Comparison of ENCODE assay signal across 12 cellular contexts in genomic region chr5:172010278-172010677, GRCh38. TPM values are rescaled to one million over a fixed set of nuclear protein-coding genes. Genes with fewer than 3 reads are reported as not detected.
DNase-seq lines count a peak whose midpoint lies in the region; ATAC-seq, FAIRE-seq and TF ChIP-seq lines count a peak whose summit lies in the region.
"Had no signal": no experiment of that assay in that cellular context is flagged by ENCODE, and none has a peak within 500 bp of the region (broad histone marks: within the 10 kb centered on the region; RNA-seq: fewer than 3 reads in every experiment).

No MANE protein-coding gene starts in this region.

- 0 out of 2 replicates have a peak, but pooled peaks cover 2% of the 10 kb centered on the region for H3K9me1 ChIP-seq in IMR-90 (ENCODE audit: insufficient read depth, low read length)
- no peaks in the 10 kb centered on the region for H3K9me1 ChIP-seq in keratinocyte (ENCODE audit: control insufficient read depth, extremely low read depth, insufficient read depth, low read length)

- DNase-seq in NCI-H2107 treated with DMSO at 0.1 percent for 48 hours (lab: John Stamatoyannopoulos, UW; ENCODE audit: unreplicated experiment) (peak; percentile 3), NCI-H2107 (lab: John Stamatoyannopoulos, UW) (no peak), IMR-90 (no peak), WERI-Rb-1 (peak; percentile 11), keratinocyte (ENCODE audit: low read depth, low spot score) (no peak), iPS-NIHi7 (ENCODE audit: extremely low spot score) (no peak), NCI-H510A treated with DMSO at 0.1 percent for 48 hours (lab: John Stamatoyannopoulos, UW) (no peak)
- DNase-seq: activated naive CD4-positive, alpha-beta T cell treated with anti-CD3 and anti-CD28 coated beads, Interleukin-2, amount 10 ng/mL, durations not matched to agents 7 days and 5 days; stimulated activated naive CD4-positive, alpha-beta T cell treated with Interleukin-2 at 50 U/mL for 16 hours had no signal

- H3K23ac ChIP-seq in IMR-90 (ENCODE audit: low read depth, low read length), result no peak overlapping the region

- dilution Hi-C loops in IMR-90 (cut with HindIII; ENCODE audit: low sequenced_read_pairs, unreplicated experiment) (no loop called here), keratinocyte (cut with MboI; ENCODE audit: extremely low pct_ligation_motif_present, low sequenced_read_pairs) (no loop called here)

- no peaks in the 10 kb centered on the region for H3K27me3 ChIP-seq in IMR-90 (ENCODE audit: control insufficient read depth, insufficient read depth, low read length)
- H3K27me3 ChIP-seq in WERI-Rb-1 (ENCODE audit: insufficient read depth, low read depth, severe bottlenecking), result no peaks in the 10 kb centered on the region
- H3K27me3 ChIP-seq in keratinocyte (ENCODE audit: control insufficient read depth, extremely low read depth, insufficient read depth, low read length), result no peaks in the 10 kb centered on the region

- TF ChIP-seq POLR2A in IMR-90 (IDR thresholded peaks at IDR 0.05; ENCODE audit: low read depth, low read length), result no peak

- H4K20me1 ChIP-seq in IMR-90 (ENCODE audit: insufficient read depth, low read length), result peaks cover 11% of the 10 kb centered on the region
- no peaks in the 10 kb centered on the region for H4K20me1 ChIP-seq in keratinocyte (ENCODE audit: control insufficient read depth, extremely low read depth, insufficient read depth, low read length)

- H3K9ac ChIP-seq in IMR-90 (ENCODE audit: low read depth, low read length) (no peak overlapping the region), keratinocyte (ENCODE audit: control insufficient read depth, extremely low read depth, insufficient read depth, low read length) (no peak overlapping the region)

- H3K4ac ChIP-seq in IMR-90 (ENCODE audit: low read depth, low read length), result no peak overlapping the region

- POLR2A ChIA-PET in IMR-90 (lab: Charles Lee; ENCODE audit: unreplicated experiment), result no interaction called here

- no peak overlapping the region for H2BK15ac ChIP-seq in IMR-90 (ENCODE audit: low read depth, low read length)

- no peak overlapping the region for H4K91ac ChIP-seq in IMR-90 (ENCODE audit: insufficient read depth, low read depth, low read length)

- in situ Hi-C loops in IMR-90 (cut with MboI; ENCODE audit: low sequenced_read_pairs), result no loop called here

- H3K9me3 ChIP-seq in IMR-90 (ENCODE audit: control insufficient read depth, insufficient read depth, low read length), result no peaks in the 10 kb centered on the region
- no peaks in the 10 kb centered on the region for H3K9me3 ChIP-seq in WERI-Rb-1 (ENCODE audit: severe bottlenecking)
- H3K9me3 ChIP-seq in keratinocyte (ENCODE audit: control insufficient read depth, low read depth, low read length), result no peaks in the 10 kb centered on the region

- no peak overlapping the region for H4K5ac ChIP-seq in IMR-90 (ENCODE audit: low read depth, low read length)

- TF ChIP-seq CTCF in IMR-90 (conservative IDR thresholded peaks at IDR 0.05; ENCODE audit: low read depth, low read length) (peak; percentile 27; the same call in 1 of the 2 replicates), WERI-Rb-1 (IDR thresholded peaks at IDR 0.05; ENCODE audit: low read depth, low read length) (peak; percentile 32; the same call in 1 of the 2 replicates), keratinocyte (optimal IDR thresholded peaks at IDR 0.05 in 1 of 3, IDR thresholded peaks at IDR 0.05 in 1 of 3, conservative IDR thresholded peaks at IDR 0.05 in 1 of 3; ENCODE audit: extremely low read depth in 1 of 3, insufficient read depth in 2 of 3, low read length in 3 of 3) (peak in 2 of 3 experiments; percentile 23 to 44)

- peaks cover 13% of the 10 kb centered on the region for H3K79me2 ChIP-seq in keratinocyte (ENCODE audit: control insufficient read depth, insufficient read depth, low read length)

- H2AFZ ChIP-seq in IMR-90 (replicated peaks; ENCODE audit: low read length, poor library complexity), result no peak overlapping the region
- H2AFZ ChIP-seq in keratinocyte (ENCODE audit: control insufficient read depth, low read length), result no peak overlapping the region

- H2BK120ac ChIP-seq in IMR-90 (ENCODE audit: low read depth, low read length), result no peak overlapping the region

- CTCF ChIA-PET in IMR-90 (lab: Yijun Ruan, JAX), result interaction anchor here (1.5 kb wide), 1 partner anchor 97 kb away, joined by 4 read pairs; no protein-coding TSS in a partner anchor

- no peak overlapping the region for H3K14ac ChIP-seq in IMR-90 (replicated peaks; ENCODE audit: low read depth, low read length)

- no peak overlapping the region for H3K4me2 ChIP-seq in IMR-90 (ENCODE audit: low read depth, low read length)
- peak overlapping the region; percentile 0 for H3K4me2 ChIP-seq in keratinocyte (ENCODE audit: control insufficient read depth, extremely low read depth, insufficient read depth, low read depth, low read length)

- H3K27ac ChIP-seq in IMR-90 (ENCODE audit: insufficient read depth, low read length) (no peak overlapping the region), WERI-Rb-1 (no peak overlapping the region), keratinocyte (ENCODE audit: control insufficient read depth, insufficient read depth, low read length) (no peak overlapping the region)
- H3K27ac ChIP-seq: epithelial cell of prostate, skin epidermis had no signal

- ATAC-seq in IMR-90 (ENCODE audit: low read depth), result no peak
- no peak for ATAC-seq in GM19023 (IDR thresholded peaks at IDR 0.05; ENCODE audit: unreplicated experiment)

- H3K18ac ChIP-seq in IMR-90 (ENCODE audit: low read depth, low read length), result no peak overlapping the region

- H3K4me1 ChIP-seq in IMR-90 (ENCODE audit: control insufficient read depth, insufficient read depth, low read length) (0 out of 2 replicates have a peak, but pooled peaks cover 4% of the 10 kb centered on the region), keratinocyte (ENCODE audit: control insufficient read depth, extremely low read depth, insufficient read depth, low read length) (peaks cover 31% of the 10 kb centered on the region)

- no peak overlapping the region for H3K4me3 ChIP-seq in IMR-90 (ENCODE audit: insufficient read depth, low read depth, low read length)
- no peak overlapping the region for H3K4me3 ChIP-seq in WERI-Rb-1 (ENCODE audit: low read depth, low read length)
- H3K4me3 ChIP-seq in keratinocyte (ENCODE audit: control insufficient read depth in 2 of 3, extremely low read depth in 1 of 3, insufficient read depth in 2 of 3, low read depth in 1 of 3, low read length in 3 of 3), result no peak overlapping the region
- H3K4me3 ChIP-seq: skin epidermis had no signal

- H2AK9ac ChIP-seq in IMR-90 (replicated peaks; ENCODE audit: low read depth, low read length, poor library complexity), result no peak overlapping the region

- no TSS peak for BruUV-seq in IMR-90 (replicated peaks; lab: Mats Ljungman, UMichigan)

- H3K36me3 ChIP-seq in IMR-90 (ENCODE audit: control insufficient read depth, insufficient read depth, low read length) (no peaks in the 10 kb centered on the region), WERI-Rb-1 (no peaks in the 10 kb centered on the region), keratinocyte (ENCODE audit: control insufficient read depth in 2 of 2, extremely low read depth in 1 of 2, insufficient read depth in 2 of 2, low read length in 2 of 2) (no peaks in the 10 kb centered on the region)

- H2BK20ac ChIP-seq in IMR-90 (ENCODE audit: low read depth, low read length), result no peak overlapping the region

- no CpG with 5 or more reads among the region's 2 CpGs for WGBS in IMR-90 (ENCODE audit: extremely low coverage in 2 of 2, insufficient read length in 1 of 2), 2 experiments

- peak; percentile 34; the same call in 1 of the 2 replicates for TF ChIP-seq RAD21 in IMR-90 (IDR thresholded peaks at IDR 0.05; ENCODE audit: low read length)

- intact Hi-C loops in IMR-90 (cut with micrococcal nuclease), result no loop called here

- no peak overlapping the region for H2BK5ac ChIP-seq in IMR-90 (ENCODE audit: low read depth, low read length, poor library complexity, severe bottlenecking)

- no peak overlapping the region for H3K56ac ChIP-seq in IMR-90 (ENCODE audit: extremely low read depth, insufficient read depth, low read length)

- no peak overlapping the region for H2AK5ac ChIP-seq in IMR-90 (ENCODE audit: low read depth, low read length)

- no peak for FAIRE-seq in keratinocyte (lab: Jason Lieb, UNC)

- H3K79me1 ChIP-seq in IMR-90 (ENCODE audit: low read depth in 1 of 2, low read length in 2 of 2), result peaks cover 7 to 30% of the 10 kb centered on the region in 2 experiments

- no peak overlapping the region for H4K8ac ChIP-seq in IMR-90 (ENCODE audit: low read depth in 2 of 2, low read length in 2 of 2)

TF ChIP-seq in IMR-90, 13 proteins besides CTCF, POLR2A, EP300 and RAD21 (continues in another document):
- TF ChIP-seq ELK1 (IDR thresholded peaks at IDR 0.05; ENCODE audit: borderline replicate concordance, low read depth, low read length) (no peak), BHLHE40 (IDR thresholded peaks at IDR 0.05; ENCODE audit: low read depth, low read length) (no peak), MXI1 (IDR thresholded peaks at IDR 0.05; ENCODE audit: borderline replicate concordance, low read depth, low read length) (no peak), MAZ (IDR thresholded peaks at IDR 0.05; ENCODE audit: borderline replicate concordance, low read depth, low read length) (no peak)

RNA-seq across cellular contexts. Expression of gene FBXW11, which starts 3.8 kb away (rescaled TPM):
- 97.1 and 100 TPM in 2 replicates for total RNA-seq in IMR-90 (2012; rRNA removed)
- 29.1 and 34.3 TPM in 2 replicates for polyA plus RNA-seq in IMR-90 (2012; rRNA removed)
- 14.9 and 17.1 TPM in 2 replicates for polyA plus RNA-seq in IMR-90 (2012; cell fraction: cytosol; rRNA removed)
- polyA plus RNA-seq in IMR-90 (2012; cell fraction: nucleus; rRNA removed; ENCODE audit: low replicate concordance), result 10.5 and 28.9 TPM in 2 replicates
- polyA plus RNA-seq in keratinocyte, result 36.5 to 48.4 TPM (median 44.0 TPM) in 3 replicates
- 26.6 TPM for polyA plus RNA-seq in keratinocyte (2011; ENCODE audit: low read depth)
- polyA plus RNA-seq in keratinocyte (2011; cell fraction: cytosol; rRNA removed), result 34.3 and 54.3 TPM in 2 replicates
- 40.9 and 43.3 TPM in 2 replicates for polyA plus RNA-seq in keratinocyte (2011; cell fraction: nucleus; rRNA removed)
- polyA plus RNA-seq in keratinocyte (2012; ENCODE audit: low replicate concordance), result 28.3 and 28.4 TPM in 2 replicates
- 57.7 to 102 TPM (median 100 TPM) in 3 replicates for polyA minus RNA-seq in keratinocyte
- polyA minus RNA-seq in keratinocyte (2011; cell fraction: cytosol; rRNA and poly(A)+ RNA removed), result 58.7 TPM
- 35.9 and 69.2 TPM in 2 replicates for polyA minus RNA-seq in keratinocyte (2011; cell fraction: nucleus; rRNA and poly(A)+ RNA removed)

Comparison
In these comparisons a context has a peak if more than half of its experiments do, and no peak if none do; other contexts are left out.
1. DNase-seq: peak in NCI-H2107 treated with DMSO at 0.1 percent for 48 hours (single experiment) and WERI-Rb-1 (single experiment); none in NCI-H2107 (single experiment), IMR-90 (single experiment), keratinocyte (single experiment), iPS-NIHi7 (single experiment) and NCI-H510A treated with DMSO at 0.1 percent for 48 hours (single experiment).
2. Peak in every context shown above with its lines, with median percentiles within 50 percentile points of each other: CTCF ChIP-seq.